ENCODE assay signal across 23 cellular contexts in genomic region chr3:162704991-162705390, GRCh38.
"Had no signal": no experiment of that assay in that cellular context is flagged by ENCODE, and none has a peak within 500 bp of the region (broad histone marks: within the 10 kb centered on the region; RNA-seq: fewer than 3 reads in every experiment).

No MANE protein-coding gene starts in this region.

- H3K4me1 Mint-ChIP-seq: activated CD4-positive, alpha-beta T cell treated with anti-CD3 and anti-CD28 coated beads, Interleukin-2, amount 10 ng/mL, durations not matched to agents 7 days and 5 days; activated naive CD8-positive, alpha-beta T cell treated with anti-CD3 and anti-CD28 coated beads, Interleukin-2, amount 50 U/mL, for 24 hours; naive B cell had no signal

- ATAC-seq: activated CD8-positive, alpha-beta T cell treated with anti-CD3 and anti-CD28 coated beads, Interleukin-2, amount 10 ng/mL, durations not matched to agents 7 days and 5 days; activated naive CD8-positive, alpha-beta T cell treated with anti-CD3 and anti-CD28 coated beads, Interleukin-2, amount 50 U/mL, for 24 hours; foreskin keratinocyte; left lobe of liver had no signal

- H3K36me3 Mint-ChIP-seq: mesothelial cell of epicardium, naive B cell had no signal

- H3K9me3 Mint-ChIP-seq: activated naive CD8-positive, alpha-beta T cell treated with anti-CD3 and anti-CD28 coated beads, Interleukin-2, amount 50 U/mL, for 24 hours had no signal

- H3K9ac ChIP-seq: parathyroid adenoma had no signal

- H3K79me2 ChIP-seq: parathyroid adenoma had no signal

- H3K4me3 Mint-ChIP-seq: activated CD4-positive, alpha-beta T cell treated with anti-CD3 and anti-CD28 coated beads, Interleukin-2, amount 10 ng/mL, durations not matched to agents 7 days and 5 days; activated CD8-positive, alpha-beta T cell treated with anti-CD3 and anti-CD28 coated beads, Interleukin-2, amount 10 ng/mL, durations not matched to agents 7 days and 5 days; activated naive CD8-positive, alpha-beta T cell treated with anti-CD3 and anti-CD28 coated beads, Interleukin-2, amount 50 U/mL, for 24 hours; activated T-cell treated with anti-CD3 and anti-CD28 coated beads, Interleukin-2, amount 50 U/mL, for 24 hours; mesothelial cell of epicardium; naive B cell had no signal

- H2AFZ ChIP-seq: parathyroid adenoma had no signal

- H3K36me3 ChIP-seq: brain microvascular endothelial cell, neutrophil had no signal

- H3K27me3 ChIP-seq: brain microvascular endothelial cell, dorsolateral prefrontal cortex, foreskin keratinocyte, neutrophil had no signal

- H3K27me3 Mint-ChIP-seq: activated CD4-positive, alpha-beta T cell treated with anti-CD3 and anti-CD28 coated beads, Interleukin-2, amount 10 ng/mL, durations not matched to agents 7 days and 5 days; activated naive CD8-positive, alpha-beta T cell treated with anti-CD3 and anti-CD28 coated beads, Interleukin-2, amount 50 U/mL, for 24 hours; activated T-cell treated with anti-CD3 and anti-CD28 coated beads, Interleukin-2, amount 50 U/mL, for 24 hours; naive B cell had no signal

- H3K9me3 ChIP-seq: neutrophil had no signal

- H3K4me1 ChIP-seq: foreskin keratinocyte, parathyroid adenoma had no signal

- H3K4me3 ChIP-seq: lung had no signal

- DNase-seq: activated CD4-positive, alpha-beta T cell treated with anti-CD3 and anti-CD28 coated beads, Interleukin-2, amount 10 ng/mL, durations not matched to agents 7 days and 5 days; activated CD8-positive, alpha-beta T cell treated with anti-CD3 and anti-CD28 coated beads, Interleukin-2, amount 10 ng/mL, durations not matched to agents 7 days and 5 days; activated naive CD4-positive, alpha-beta T cell treated with Interleukin-2 at 50 U/mL for 16 hours; activated naive CD8-positive, alpha-beta T cell treated with anti-CD3 and anti-CD28 coated beads, Interleukin-2, amount 50 U/mL, for 24 hours; activated T-cell treated with anti-CD3 and anti-CD28 coated beads, Interleukin-2, amount 50 U/mL, for 24 hours; brain microvascular endothelial cell; central memory CD4-positive, alpha-beta T cell; dorsolateral prefrontal cortex; foreskin keratinocyte; glutamatergic neuron; kidney; naive B cell; stimulated activated CD4-positive, alpha-beta T cell treated with anti-CD3 and anti-CD28 coated beads, Interleukin-12 subunit alpha, Interleukin-12 subunit beta, amount 100 ng/mL, for 4 hours; stimulated activated CD4-positive, alpha-beta T cell treated with anti-CD3 and anti-CD28 coated beads, Interleukin-1b, Interleukin-23, amount 100 ng/mL, for 48 hours; stimulated activated CD8-positive, alpha-beta memory T cell treated with anti-CD3 and anti-CD28 coated beads, Interleukin-4, amount 100 ng/mL, for 48 hours; stimulated activated naive CD4-positive, alpha-beta T cell; T1000 had no signal

- H3K27ac ChIP-seq: brain microvascular endothelial cell, dorsolateral prefrontal cortex, foreskin keratinocyte, neutrophil, parathyroid adenoma had no signal

- H3K27ac Mint-ChIP-seq: activated CD4-positive, alpha-beta T cell treated with anti-CD3 and anti-CD28 coated beads, Interleukin-2, amount 10 ng/mL, durations not matched to agents 7 days and 5 days; activated CD8-positive, alpha-beta T cell treated with anti-CD3 and anti-CD28 coated beads, Interleukin-2, amount 10 ng/mL, durations not matched to agents 7 days and 5 days; activated naive CD8-positive, alpha-beta T cell treated with anti-CD3 and anti-CD28 coated beads, Interleukin-2, amount 50 U/mL, for 24 hours; activated T-cell treated with anti-CD3 and anti-CD28 coated beads, Interleukin-2, amount 50 U/mL, for 24 hours; activated T-helper 2 cell treated with anti-CD3 and anti-CD28 coated beads, Interferon-gamma antibody, Interleukin-2, Interleukin-4, amounts not matched to agents 10 μg/mL and 5 μg/mL and 100 μg/mL, durations not matched to agents 14 hours and 24 hours and 36 hours; mesothelial cell of epicardium; naive B cell had no signal
